ENCODE assay signal across 9 cellular contexts in genomic region chr5:132828846-132829494, GRCh38. TPM values are rescaled to one million over a fixed set of nuclear protein-coding genes. Genes with fewer than 3 reads are reported as not detected.
DNase-seq lines count a peak whose midpoint lies in the region; ATAC-seq lines count a peak whose summit lies in the region.
"Had no signal": no experiment of that assay in that cellular context is flagged by ENCODE, and none has a peak within 500 bp of the region (broad histone marks: within the 10 kb centered on the region; RNA-seq: fewer than 3 reads in every experiment).

No MANE protein-coding gene starts in this region.

- ATAC-seq in GM21786 (IDR thresholded peaks at IDR 0.05; ENCODE audit: unreplicated experiment) = no peak

- H3K36me3 ChIP-seq in iPS-15b (ENCODE audit: control insufficient read depth, insufficient read depth, low read length) = no peaks in the 10 kb centered on the region

- DNase-seq in activated CD4-positive, alpha-beta T cell treated with anti-CD3 and anti-CD28 coated beads, Interleukin-2, amount 10 ng/mL, durations not matched to agents 24 days and 14 days = peak; percentile 56
- no peak for DNase-seq in activated CD4-positive, alpha-beta T cell treated with anti-CD3 and anti-CD28 coated beads for 48 hours
- no peak for DNase-seq in activated T-helper 2 cell treated with anti-CD3 and anti-CD28 coated beads, Interferon-gamma antibody, Interleukin-2, Interleukin-4, amounts not matched to agents 10 μg/mL and 5 μg/mL and 100 μg/mL, durations not matched to agents 14 hours and 24 hours and 36 hours (ENCODE audit: low spot score)
- peak in 2 of 49 donors; percentile 12 to 45 for DNase-seq in substantia nigra (lab: John Stamatoyannopoulos, UW)
- DNase-seq in LoVo (ENCODE audit: low spot score) = no peak
- DNase-seq in dedifferentiated amniotic fluid mesenchymal stem cell (ENCODE audit: extremely low spot score) = no peak
- DNase-seq: aorta had no signal

- H3K4me3 ChIP-seq in iPS-15b (ENCODE audit: low read depth, low read length) = peak overlapping the region; percentile 73

- intact Hi-C loops in activated CD4-positive, alpha-beta T cell treated with anti-CD3 and anti-CD28 coated beads, Interleukin-2, amount 10 ng/mL, durations not matched to agents 24 days and 14 days (cut with micrococcal nuclease) = loop anchor here (1.0 to 5.0 kb wide), 2 partner anchors 54 to 167 kb away; no protein-coding TSS in a partner anchor
- intact Hi-C loops in activated T-helper 2 cell treated with anti-CD3 and anti-CD28 coated beads, Interferon-gamma antibody, Interleukin-2, Interleukin-4, amounts not matched to agents 10 μg/mL and 5 μg/mL and 100 μg/mL, durations not matched to agents 14 hours and 24 hours and 36 hours (cut with micrococcal nuclease) = no loop called here

- no peak overlapping the region for H3K9ac ChIP-seq in iPS-15b (ENCODE audit: low read depth, low read length)

- H3K27ac Mint-ChIP-seq in activated CD4-positive, alpha-beta T cell treated with anti-CD3 and anti-CD28 coated beads, Interleukin-2, amount 10 ng/mL, durations not matched to agents 24 days and 14 days = no peak overlapping the region
- no peak overlapping the region for H3K27ac Mint-ChIP-seq in activated T-helper 2 cell treated with anti-CD3 and anti-CD28 coated beads, Interferon-gamma antibody, Interleukin-2, Interleukin-4, amounts not matched to agents 10 μg/mL and 5 μg/mL and 100 μg/mL, durations not matched to agents 14 hours and 24 hours and 36 hours

- H3K36me3 Mint-ChIP-seq in activated CD4-positive, alpha-beta T cell treated with anti-CD3 and anti-CD28 coated beads, Interleukin-2, amount 10 ng/mL, durations not matched to agents 24 days and 14 days (ENCODE audit: low read depth) = no peaks in the 10 kb centered on the region
- no peaks in the 10 kb centered on the region for H3K36me3 Mint-ChIP-seq in activated T-helper 2 cell treated with anti-CD3 and anti-CD28 coated beads, Interferon-gamma antibody, Interleukin-2, Interleukin-4, amounts not matched to agents 10 μg/mL and 5 μg/mL and 100 μg/mL, durations not matched to agents 14 hours and 24 hours and 36 hours (ENCODE audit: low read depth)

- H3K4me3 Mint-ChIP-seq in activated CD4-positive, alpha-beta T cell treated with anti-CD3 and anti-CD28 coated beads, Interleukin-2, amount 10 ng/mL, durations not matched to agents 24 days and 14 days = peak overlapping the region; percentile 84
- peak overlapping the region; percentile 47 for H3K4me3 Mint-ChIP-seq in activated T-helper 2 cell treated with anti-CD3 and anti-CD28 coated beads, Interferon-gamma antibody, Interleukin-2, Interleukin-4, amounts not matched to agents 10 μg/mL and 5 μg/mL and 100 μg/mL, durations not matched to agents 14 hours and 24 hours and 36 hours (ENCODE audit: low read depth)

- H3K9me3 Mint-ChIP-seq in activated CD4-positive, alpha-beta T cell treated with anti-CD3 and anti-CD28 coated beads, Interleukin-2, amount 10 ng/mL, durations not matched to agents 24 days and 14 days = no peaks in the 10 kb centered on the region
- no peaks in the 10 kb centered on the region for H3K9me3 Mint-ChIP-seq in activated T-helper 2 cell treated with anti-CD3 and anti-CD28 coated beads, Interferon-gamma antibody, Interleukin-2, Interleukin-4, amounts not matched to agents 10 μg/mL and 5 μg/mL and 100 μg/mL, durations not matched to agents 14 hours and 24 hours and 36 hours

- H3K27me3 ChIP-seq in iPS-15b (ENCODE audit: control insufficient read depth, insufficient read depth, low read length) = peaks cover 82% of the 10 kb centered on the region

- peak overlapping the region; percentile 92 for H3K27ac ChIP-seq in substantia nigra (ENCODE audit: low read depth, low read length, poor library complexity, severe bottlenecking)

- H3K27me3 Mint-ChIP-seq in activated CD4-positive, alpha-beta T cell treated with anti-CD3 and anti-CD28 coated beads, Interleukin-2, amount 10 ng/mL, durations not matched to agents 24 days and 14 days = peaks cover 57% of the 10 kb centered on the region
- peaks cover 67% of the 10 kb centered on the region for H3K27me3 Mint-ChIP-seq in activated T-helper 2 cell treated with anti-CD3 and anti-CD28 coated beads, Interferon-gamma antibody, Interleukin-2, Interleukin-4, amounts not matched to agents 10 μg/mL and 5 μg/mL and 100 μg/mL, durations not matched to agents 14 hours and 24 hours and 36 hours (ENCODE audit: low read depth)

- peaks cover 6% of the 10 kb centered on the region for H3K4me1 ChIP-seq in iPS-15b (ENCODE audit: control insufficient read depth, insufficient read depth, low read length)

- H3K4me1 Mint-ChIP-seq in activated CD4-positive, alpha-beta T cell treated with anti-CD3 and anti-CD28 coated beads, Interleukin-2, amount 10 ng/mL, durations not matched to agents 24 days and 14 days = peaks cover 19% of the 10 kb centered on the region
- H3K4me1 Mint-ChIP-seq in activated T-helper 2 cell treated with anti-CD3 and anti-CD28 coated beads, Interferon-gamma antibody, Interleukin-2, Interleukin-4, amounts not matched to agents 10 μg/mL and 5 μg/mL and 100 μg/mL, durations not matched to agents 14 hours and 24 hours and 36 hours (ENCODE audit: low read depth) = peaks cover 12% of the 10 kb centered on the region

- H3K9me3 ChIP-seq in iPS-15b (ENCODE audit: control insufficient read depth, insufficient read depth, low read length) = no peaks in the 10 kb centered on the region

RNA-seq across cellular contexts. Expression of gene SHROOM1, which starts 1.5 kb away (rescaled TPM):
- 5.3 and 7.4 TPM in 2 replicates for total RNA-seq in activated CD4-positive, alpha-beta T cell treated with anti-CD3 and anti-CD28 coated beads, Interleukin-2, amount 10 ng/mL, durations not matched to agents 24 days and 14 days
- 7.7 and 9.3 TPM in 2 replicates for total RNA-seq in activated T-helper 2 cell treated with anti-CD3 and anti-CD28 coated beads, Interferon-gamma antibody, Interleukin-2, Interleukin-4, amounts not matched to agents 10 μg/mL and 5 μg/mL and 100 μg/mL, durations not matched to agents 14 hours and 24 hours and 36 hours

RNA-seq across cellular contexts. Expression of gene SOWAHA, which starts 15.9 kb away (rescaled TPM):
- 0.59 and 0.65 TPM in 2 replicates for total RNA-seq in activated CD4-positive, alpha-beta T cell treated with anti-CD3 and anti-CD28 coated beads, Interleukin-2, amount 10 ng/mL, durations not matched to agents 24 days and 14 days
- 0.28 and 0.32 TPM in 2 replicates for total RNA-seq in activated T-helper 2 cell treated with anti-CD3 and anti-CD28 coated beads, Interferon-gamma antibody, Interleukin-2, Interleukin-4, amounts not matched to agents 10 μg/mL and 5 μg/mL and 100 μg/mL, durations not matched to agents 14 hours and 24 hours and 36 hours

RNA-seq across cellular contexts. Expression of gene GDF9, which starts 37.3 kb away (rescaled TPM):
- total RNA-seq in activated CD4-positive, alpha-beta T cell treated with anti-CD3 and anti-CD28 coated beads, Interleukin-2, amount 10 ng/mL, durations not matched to agents 24 days and 14 days = 0.30 and 0.45 TPM in 2 replicates
- total RNA-seq in activated T-helper 2 cell treated with anti-CD3 and anti-CD28 coated beads, Interferon-gamma antibody, Interleukin-2, Interleukin-4, amounts not matched to agents 10 μg/mL and 5 μg/mL and 100 μg/mL, durations not matched to agents 14 hours and 24 hours and 36 hours = 0.11 TPM in 1 of 2 replicates, not detected in the other

RNA-seq across cellular contexts. Expression of gene UQCRQ, which starts 37.5 kb away (rescaled TPM):
- 454 and 464 TPM in 2 replicates for total RNA-seq in activated CD4-positive, alpha-beta T cell treated with anti-CD3 and anti-CD28 coated beads, Interleukin-2, amount 10 ng/mL, durations not matched to agents 24 days and 14 days
- 400 and 412 TPM in 2 replicates for total RNA-seq in activated T-helper 2 cell treated with anti-CD3 and anti-CD28 coated beads, Interferon-gamma antibody, Interleukin-2, Interleukin-4, amounts not matched to agents 10 μg/mL and 5 μg/mL and 100 μg/mL, durations not matched to agents 14 hours and 24 hours and 36 hours

RNA-seq across cellular contexts. Expression of gene LEAP2, which starts 44.5 kb away (rescaled TPM):
- total RNA-seq in activated CD4-positive, alpha-beta T cell treated with anti-CD3 and anti-CD28 coated beads, Interleukin-2, amount 10 ng/mL, durations not matched to agents 24 days and 14 days = 4.7 and 6.0 TPM in 2 replicates
- 4.3 and 4.4 TPM in 2 replicates for total RNA-seq in activated T-helper 2 cell treated with anti-CD3 and anti-CD28 coated beads, Interferon-gamma antibody, Interleukin-2, Interleukin-4, amounts not matched to agents 10 μg/mL and 5 μg/mL and 100 μg/mL, durations not matched to agents 14 hours and 24 hours and 36 hours
